ENCODE assay signal across 12 cellular contexts in genomic region chr18:3816601-3817363, GRCh38.
DNase-seq lines count a peak whose midpoint lies in the region; ATAC-seq and TF ChIP-seq lines count a peak whose summit lies in the region.
"Had no signal": no experiment of that assay in that cellular context is flagged by ENCODE, and none has a peak within 500 bp of the region (broad histone marks: within the 10 kb centered on the region; RNA-seq: fewer than 3 reads in every experiment).

No MANE protein-coding gene starts in this region.

- peak overlapping the region; percentile 81 for H3K27ac Mint-ChIP-seq in Calu3 (ENCODE audit: unreplicated experiment)
- H3K27ac Mint-ChIP-seq in stimulated activated effector memory CD8-positive, alpha-beta T cell treated with anti-CD3 and anti-CD28 coated beads, Interleukin-12 subunit alpha, Interleukin-12 subunit beta, amount 100 ng/mL, for 72 hours: no peak overlapping the region

- H3K9me3 Mint-ChIP-seq in Calu3 (ENCODE audit: low read depth, unreplicated experiment): no peaks in the 10 kb centered on the region
- H3K9me3 Mint-ChIP-seq in stimulated activated effector memory CD8-positive, alpha-beta T cell treated with anti-CD3 and anti-CD28 coated beads, Interleukin-12 subunit alpha, Interleukin-12 subunit beta, amount 100 ng/mL, for 72 hours: no peaks in the 10 kb centered on the region

- intact Hi-C loops in Calu3 (cut with micrococcal nuclease; ENCODE audit: unreplicated experiment) (loop anchor here (2.0 to 5.0 kb wide), 2 partner anchors 22 to 44 kb away; no protein-coding TSS in a partner anchor), dorsolateral prefrontal cortex (cut with DNase I) (no loop called here)

- no peaks in the 10 kb centered on the region for H3K36me3 Mint-ChIP-seq in Calu3 (ENCODE audit: insufficient read depth, unreplicated experiment)
- H3K36me3 Mint-ChIP-seq in stimulated activated effector memory CD8-positive, alpha-beta T cell treated with anti-CD3 and anti-CD28 coated beads, Interleukin-12 subunit alpha, Interleukin-12 subunit beta, amount 100 ng/mL, for 72 hours: no peaks in the 10 kb centered on the region

- H3K27ac ChIP-seq in dorsolateral prefrontal cortex: peak overlapping the region in 31 of 59 donors; percentile 4 to 78 (median 41)

- TF ChIP-seq CTCF in Calu3 (IDR thresholded peaks at IDR 0.05; ENCODE audit: unreplicated experiment): no peak
- TF ChIP-seq CTCF in dorsolateral prefrontal cortex (IDR thresholded peaks at IDR 0.05 in 54 of 56, conservative IDR thresholded peaks at IDR 0.05 in 2 of 56; ENCODE audit: low read depth in 1 of 56, partially characterized antibody in 56 of 56): no peak

- no peak overlapping the region for H3K4me3 Mint-ChIP-seq in Calu3 (ENCODE audit: low read depth, unreplicated experiment)
- no peak overlapping the region for H3K4me3 Mint-ChIP-seq in stimulated activated effector memory CD8-positive, alpha-beta T cell treated with anti-CD3 and anti-CD28 coated beads, Interleukin-12 subunit alpha, Interleukin-12 subunit beta, amount 100 ng/mL, for 72 hours

- H3K27me3 Mint-ChIP-seq in Calu3 (ENCODE audit: unreplicated experiment): no peaks in the 10 kb centered on the region

- H3K4me3 ChIP-seq in dorsolateral prefrontal cortex: no peak overlapping the region

- H3K27me3 ChIP-seq in dorsolateral prefrontal cortex: no peaks in the 10 kb centered on the region

- peaks cover 50% of the 10 kb centered on the region for H3K4me1 Mint-ChIP-seq in Calu3 (ENCODE audit: low read depth, unreplicated experiment)
- no peaks in the 10 kb centered on the region for H3K4me1 Mint-ChIP-seq in stimulated activated effector memory CD8-positive, alpha-beta T cell treated with anti-CD3 and anti-CD28 coated beads, Interleukin-12 subunit alpha, Interleukin-12 subunit beta, amount 100 ng/mL, for 72 hours

- CTCF ChIA-PET in Calu3 (lab: Charles Lee): interaction anchor here (0.6 to 1.8 kb wide), 5 partner anchors 23 to 341 kb away, joined by 3 to 7 read pairs (median 4); no protein-coding TSS in a partner anchor

- TSS peak; percentile 91 for BruUV-seq in Calu3 (replicated peaks; lab: Mats Ljungman, UMichigan)

- DNase-seq in Calu3 (peak; percentile 28), NOMO-1 (lab: John Stamatoyannopoulos, UW; ENCODE audit: unreplicated experiment in 2 of 2) (peak; percentile 8 to 67), dorsolateral prefrontal cortex (no peak), mucosa of gallbladder (ENCODE audit: low spot score) (peak; percentile 16), NCI-H146 treated with DMSO at 0.1 percent for 48 hours (lab: John Stamatoyannopoulos, UW; ENCODE audit: unreplicated experiment) (no peak)
- no peak for DNase-seq in stimulated activated effector memory CD8-positive, alpha-beta T cell treated with anti-CD3 and anti-CD28 coated beads, Interleukin-12 subunit alpha, Interleukin-12 subunit beta, amount 100 ng/mL, for 72 hours (ENCODE audit: low spot score in 2 of 2)
- DNase-seq: activated effector memory CD4-positive, alpha-beta T cell treated with anti-CD3 and anti-CD28 coated beads, Interleukin-2, amount 50 U/mL, for 16 hours; GF-D8; NCI-H2029 treated with DMSO at 0.1 percent for 48 hours; occipital lobe had no signal

- ATAC-seq in stimulated activated effector memory CD8-positive, alpha-beta T cell treated with anti-CD3 and anti-CD28 coated beads, Interleukin-12 subunit alpha, Interleukin-12 subunit beta, amount 100 ng/mL, for 72 hours: no peak
- ATAC-seq in HG02870 (IDR thresholded peaks at IDR 0.05; ENCODE audit: unreplicated experiment): no peak
- ATAC-seq in HG03135 (IDR thresholded peaks at IDR 0.05; ENCODE audit: unreplicated experiment): no peak

Comparison
In these comparisons a context has a peak if more than half of its experiments do, and no peak if none do; other contexts are left out.
1. DNase-seq: peak in Calu3 (single experiment), NOMO-1 (2 of 2) and mucosa of gallbladder (single experiment); none in dorsolateral prefrontal cortex (0 of 10), stimulated activated effector memory CD8-positive, alpha-beta T cell treated with anti-CD3 and anti-CD28 coated beads, Interleukin-12 subunit alpha, Interleukin-12 subunit beta, amount 100 ng/mL, for 72 hours (0 of 2) and NCI-H146 treated with DMSO at 0.1 percent for 48 hours (single experiment).